1 cellular context compared by ENCODE assay signal in the genomic region with DNA sequence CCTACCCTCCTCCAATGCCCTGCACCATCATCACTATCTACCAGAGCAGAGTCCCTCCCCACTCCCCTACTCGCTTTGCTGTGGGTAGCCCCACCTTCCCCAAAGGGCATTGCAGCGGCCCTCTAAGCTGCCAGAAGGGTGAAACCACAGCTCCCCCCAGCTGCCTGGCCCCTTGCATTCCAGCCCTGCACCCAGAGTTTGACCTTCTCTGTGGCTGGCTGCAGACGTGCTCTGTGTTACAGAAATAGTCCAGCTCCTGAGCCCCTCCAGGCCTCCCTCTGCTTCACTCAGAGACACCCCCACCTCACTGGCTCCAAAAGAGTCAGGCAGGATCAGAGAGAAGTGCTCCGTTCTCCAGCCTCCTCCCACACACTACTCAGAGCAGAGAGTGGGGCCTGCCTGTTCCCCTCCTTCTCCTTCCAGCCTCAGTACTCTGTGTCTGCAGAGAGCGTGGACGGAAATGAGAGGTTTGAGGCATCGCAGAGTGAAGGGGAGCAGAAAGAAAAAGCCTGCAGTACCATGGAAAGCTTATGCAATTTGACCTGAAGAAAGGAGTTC.
TF ChIP-seq lines count a peak whose summit lies in the region.

No MANE protein-coding gene starts in this region.

TF ChIP-seq in A549, 52 proteins besides CTCF, POLR2A, EP300 and RAD21 (continued from another document):
- TF ChIP-seq, protein P1, sequence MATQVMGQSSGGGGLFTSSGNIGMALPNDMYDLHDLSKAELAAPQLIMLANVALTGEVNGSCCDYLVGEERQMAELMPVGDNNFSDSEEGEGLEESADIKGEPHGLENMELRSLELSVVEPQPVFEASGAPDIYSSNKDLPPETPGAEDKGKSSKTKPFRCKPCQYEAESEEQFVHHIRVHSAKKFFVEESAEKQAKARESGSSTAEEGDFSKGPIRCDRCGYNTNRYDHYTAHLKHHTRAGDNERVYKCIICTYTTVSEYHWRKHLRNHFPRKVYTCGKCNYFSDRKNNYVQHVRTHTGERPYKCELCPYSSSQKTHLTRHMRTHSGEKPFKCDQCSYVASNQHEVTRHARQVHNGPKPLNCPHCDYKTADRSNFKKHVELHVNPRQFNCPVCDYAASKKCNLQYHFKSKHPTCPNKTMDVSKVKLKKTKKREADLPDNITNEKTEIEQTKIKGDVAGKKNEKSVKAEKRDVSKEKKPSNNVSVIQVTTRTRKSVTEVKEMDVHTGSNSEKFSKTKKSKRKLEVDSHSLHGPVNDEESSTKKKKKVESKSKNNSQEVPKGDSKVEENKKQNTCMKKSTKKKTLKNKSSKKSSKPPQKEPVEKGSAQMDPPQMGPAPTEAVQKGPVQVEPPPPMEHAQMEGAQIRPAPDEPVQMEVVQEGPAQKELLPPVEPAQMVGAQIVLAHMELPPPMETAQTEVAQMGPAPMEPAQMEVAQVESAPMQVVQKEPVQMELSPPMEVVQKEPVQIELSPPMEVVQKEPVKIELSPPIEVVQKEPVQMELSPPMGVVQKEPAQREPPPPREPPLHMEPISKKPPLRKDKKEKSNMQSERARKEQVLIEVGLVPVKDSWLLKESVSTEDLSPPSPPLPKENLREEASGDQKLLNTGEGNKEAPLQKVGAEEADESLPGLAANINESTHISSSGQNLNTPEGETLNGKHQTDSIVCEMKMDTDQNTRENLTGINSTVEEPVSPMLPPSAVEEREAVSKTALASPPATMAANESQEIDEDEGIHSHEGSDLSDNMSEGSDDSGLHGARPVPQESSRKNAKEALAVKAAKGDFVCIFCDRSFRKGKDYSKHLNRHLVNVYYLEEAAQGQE (IDR thresholded peaks at IDR 0.05), result no peak
